Comparison of ENCODE assay signal across 14 cellular contexts in the genomic region with DNA sequence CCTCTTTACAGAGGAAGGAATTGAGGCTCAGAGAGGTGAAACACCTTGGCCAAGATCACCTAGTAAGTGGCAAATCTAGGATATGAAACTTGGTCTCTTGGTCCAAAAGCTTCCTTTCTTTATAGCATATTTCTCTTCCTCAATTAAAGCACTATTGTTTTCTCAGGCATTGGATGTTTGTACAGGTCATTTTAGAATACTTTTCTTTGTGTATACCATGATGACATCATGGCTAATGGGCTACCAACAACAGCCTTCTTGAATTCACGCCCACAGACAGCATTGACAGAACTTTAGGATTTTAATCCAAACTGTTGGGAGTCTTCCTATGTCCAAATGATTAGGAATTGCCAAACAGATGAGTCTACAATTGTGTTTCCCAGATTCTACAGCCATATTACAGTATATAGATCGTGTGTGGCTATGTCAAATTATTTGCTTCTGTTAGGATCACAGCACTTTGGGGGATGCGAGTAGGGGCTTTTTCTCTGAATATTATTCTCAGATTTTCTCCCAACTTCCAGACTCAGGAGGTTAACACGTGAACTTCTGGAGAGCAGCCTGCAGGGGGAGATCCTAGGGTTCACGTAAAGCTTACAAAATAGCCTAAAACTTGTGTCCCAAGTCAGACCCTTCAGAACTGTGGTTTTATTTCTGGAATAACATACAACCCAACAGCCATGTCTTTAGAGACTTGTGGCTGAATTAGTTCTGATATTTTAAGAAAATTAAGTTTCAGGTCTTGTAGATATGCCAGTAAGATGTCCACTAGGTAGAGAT.
A peak's percentile ranks its signal among the peaks of the same experiment; 100 is the strongest.
DNase-seq lines count a peak whose midpoint lies in the region; ATAC-seq, FAIRE-seq and TF ChIP-seq lines count a peak whose summit lies in the region.
"Had no signal": no experiment of that assay in that cellular context is flagged by ENCODE, and none has a peak within 500 bp of the region (broad histone marks: within the 10 kb centered on the region; RNA-seq: fewer than 3 reads in every experiment).

No MANE protein-coding gene starts in this region.

- H3K36me3 ChIP-seq in colonic mucosa (no peaks in the 10 kb centered on the region), mucosa of rectum (ENCODE audit: control insufficient read depth in 2 of 2, insufficient read depth in 2 of 2, low read length in 2 of 2) (peaks cover 0 to 3% of the 10 kb centered on the region in 2 donors), tibial nerve (no peaks in the 10 kb centered on the region)
- H3K36me3 ChIP-seq: sigmoid colon had no signal

- ATAC-seq in HG03159 (IDR thresholded peaks at IDR 0.05; ENCODE audit: unreplicated experiment): no peak
- ATAC-seq: body of pancreas had no signal

- DNase-seq in D721Med (ENCODE audit: insufficient read length, low spot score): no peak
- DNase-seq in NB4 (ENCODE audit: low read depth): peak; percentile 4
- DNase-seq in colonic mucosa: no peak
- no peak for DNase-seq in tibial nerve (ENCODE audit: low spot score in 2 of 2)
- DNase-seq in NCI-H187 treated with DMSO at 0.1 percent for 48 hours (lab: John Stamatoyannopoulos, UW): no peak
- DNase-seq in T-helper 9 cell: no peak
- DNase-seq: body of pancreas, DMS79, midbrain, NCI-H526 treated with DMSO at 0.1 percent for 48 hours, sigmoid colon, T1000 had no signal

- intact Hi-C loops in colonic mucosa (cut with DNase I): loop anchor here (5.0 kb wide), 1 partner anchor 40 kb away; no protein-coding TSS in a partner anchor

- TF ChIP-seq CTCF in D721Med (IDR thresholded peaks at IDR 0.05; ENCODE audit: insufficient read depth, missing control alignments) (peak; percentile 27), NB4 (IDR thresholded peaks at IDR 0.05; ENCODE audit: low read depth, low read length) (peak; percentile 36), colonic mucosa (IDR thresholded peaks at IDR 0.05) (no peak), tibial nerve (IDR thresholded peaks at IDR 0.05) (no peak)

- no peak for FAIRE-seq in D721Med (lab: Jason Lieb, UNC)

- H3K9ac ChIP-seq in colonic mucosa (ENCODE audit: low read depth in 2 of 2, low read length in 2 of 2) (no peak overlapping the region), mucosa of rectum (ENCODE audit: low read depth in 1 of 2, low read length in 2 of 2) (no peak overlapping the region)

- no peak for TF ChIP-seq POLR2A in NB4 (IDR thresholded peaks at IDR 0.05; ENCODE audit: extremely low read depth, insufficient read length)
- TF ChIP-seq POLR2A in tibial nerve (IDR thresholded peaks at IDR 0.05): no peak

- TF ChIP-seq EP300 in tibial nerve (IDR thresholded peaks at IDR 0.05): no peak

- no peaks in the 10 kb centered on the region for H3K27me3 ChIP-seq in colonic mucosa
- no peaks in the 10 kb centered on the region for H3K27me3 ChIP-seq in mucosa of rectum (ENCODE audit: control insufficient read depth in 2 of 2, insufficient read depth in 2 of 2, low read length in 2 of 2)
- H3K27me3 ChIP-seq in tibial nerve: no peaks in the 10 kb centered on the region
- H3K27me3 ChIP-seq: body of pancreas, sigmoid colon had no signal

- WGBS in tibial nerve, 2 donors: 71 to 78% methylated on average over 5 of the region's 5 CpGs

- H3K4me1 ChIP-seq in colonic mucosa: peaks cover 10% of the 10 kb centered on the region
- peaks cover 23 to 47% of the 10 kb centered on the region in 2 donors for H3K4me1 ChIP-seq in mucosa of rectum (ENCODE audit: control insufficient read depth in 2 of 2, insufficient read depth in 2 of 2, low read length in 2 of 2)
- peaks cover 0 to 40% (median 3%) of the 10 kb centered on the region in 4 donors for H3K4me1 ChIP-seq in tibial nerve

- no peaks in the 10 kb centered on the region for H3K9me3 ChIP-seq in colonic mucosa
- H3K9me3 ChIP-seq in mucosa of rectum (ENCODE audit: control insufficient read depth in 2 of 2, low read length in 2 of 2): no peaks in the 10 kb centered on the region
- no peaks in the 10 kb centered on the region for H3K9me3 ChIP-seq in tibial nerve
- H3K9me3 ChIP-seq: body of pancreas, sigmoid colon had no signal

- no peak overlapping the region for H3K4me3 ChIP-seq in NB4 (ENCODE audit: low read depth, low read length)
- no peak overlapping the region for H3K4me3 ChIP-seq in colonic mucosa
- no peak overlapping the region for H3K4me3 ChIP-seq in mucosa of rectum (ENCODE audit: low read length in 2 of 2)
- no peak overlapping the region for H3K4me3 ChIP-seq in tibial nerve
- H3K4me3 ChIP-seq: body of pancreas, sigmoid colon had no signal

- H3K27ac ChIP-seq in colonic mucosa (peak overlapping the region; percentile 80), mucosa of rectum (ENCODE audit: low read depth in 2 of 2, low read length in 2 of 2) (peak overlapping the region; percentile 38 to 63), tibial nerve (no peak overlapping the region)
- H3K27ac ChIP-seq: body of pancreas had no signal

Comparison
In these comparisons a context has a peak if more than half of its experiments do, and no peak if none do; other contexts are left out.
1. CTCF ChIP-seq: peak in D721Med (single experiment) and NB4 (single experiment); none in colonic mucosa (single experiment) and tibial nerve (0 of 5).
2. H3K27ac ChIP-seq: peak in colonic mucosa (single experiment) and mucosa of rectum (2 of 2); none in tibial nerve (0 of 4).